Comparison of ENCODE assay signal across 18 cellular contexts in the genomic region with DNA sequence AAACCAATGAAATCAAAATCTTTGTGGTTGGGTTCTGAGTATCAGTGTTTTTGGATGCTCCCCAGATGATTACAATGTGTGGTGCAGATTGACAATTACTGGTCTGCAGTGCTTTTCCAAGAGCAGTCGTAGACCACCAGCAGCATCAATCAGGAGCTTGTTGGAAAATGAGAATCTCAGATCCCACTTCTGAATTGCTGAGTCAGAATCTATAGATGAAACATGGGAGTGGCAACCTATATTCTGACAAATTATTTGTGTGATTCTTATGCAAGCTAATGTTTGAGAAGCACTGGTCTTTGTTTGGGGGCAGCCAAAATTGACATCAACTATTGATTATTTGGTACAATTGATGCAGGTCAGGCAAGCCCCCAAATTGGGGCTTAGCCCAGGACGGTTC.
"Had no signal": no experiment of that assay in that cellular context is flagged by ENCODE, and none has a peak within 500 bp of the region (broad histone marks: within the 10 kb centered on the region; RNA-seq: fewer than 3 reads in every experiment).

No MANE protein-coding gene starts in this region.

- H3K9me3 ChIP-seq: SK-N-SH had no signal

- DNase-seq: KBM-7, MV-4-11, NCI-H1048, NCI-H1417 treated with DMSO at 0.1 percent for 48 hours, NCI-H1694 treated with DMSO at 0.1 percent for 48 hours, NCI-H1930, NCI-H2081, NCI-H2107, NCI-H226, NCI-H446, NCI-H524 treated with DMSO at 0.1 percent for 48 hours, NCI-H774, PC-3, SHP77, SK-N-SH, SW 1271, T-cell had no signal

- H3K4me3 Mint-ChIP-seq: T-cell had no signal

- H3K4me1 Mint-ChIP-seq: T-cell had no signal

- H3K36me3 Mint-ChIP-seq: T-cell had no signal

- H3K27ac Mint-ChIP-seq: T-cell had no signal

- H3K4me2 ChIP-seq: SK-N-SH had no signal

- H3K9ac ChIP-seq: SK-N-SH had no signal

- ATAC-seq: Panc1, PC-3, T-cell had no signal

- H3K27me3 Mint-ChIP-seq: T-cell had no signal
